ENCODE assay signal across 21 cellular contexts in genomic region chr3:40490916-40491315, GRCh38. TPM values are rescaled to one million over a fixed set of nuclear protein-coding genes. Genes with fewer than 3 reads are reported as not detected.
DNase-seq lines count a peak whose midpoint lies in the region; ATAC-seq and TF ChIP-seq lines count a peak whose summit lies in the region.
"Had no signal": no experiment of that assay in that cellular context is flagged by ENCODE, and none has a peak within 500 bp of the region (broad histone marks: within the 10 kb centered on the region; RNA-seq: fewer than 3 reads in every experiment).

No MANE protein-coding gene starts in this region.

- peaks cover 17% of the 10 kb centered on the region for H3K36me3 ChIP-seq in IMR-90 (ENCODE audit: control insufficient read depth, insufficient read depth, low read length)
- H3K36me3 ChIP-seq in fibroblast of lung (ENCODE audit: control insufficient read depth, insufficient read depth, low read length), result peaks cover 5% of the 10 kb centered on the region

- no peaks in the 10 kb centered on the region for H3K79me1 ChIP-seq in IMR-90 (ENCODE audit: low read depth in 1 of 2, low read length in 2 of 2)

- no peaks in the 10 kb centered on the region for H3K27me3 ChIP-seq in IMR-90 (ENCODE audit: control insufficient read depth, insufficient read depth, low read length)
- no peaks in the 10 kb centered on the region for H3K27me3 ChIP-seq in fibroblast of lung (ENCODE audit: control insufficient read depth, insufficient read depth, low read length)

- ATAC-seq in IMR-90 (ENCODE audit: low read depth), result no peak; the same call in 1 of the 2 replicates
- no peak for ATAC-seq in left ventricle myocardium superior
- no peak for ATAC-seq in activated CD8-positive, alpha-beta memory T cell treated with anti-CD3 and anti-CD28 coated beads, Interleukin-2, amount 10 ng/mL, durations not matched to agents 7 days and 5 days
- ATAC-seq in HG03045 (IDR thresholded peaks at IDR 0.05; ENCODE audit: unreplicated experiment), result no peak

- DNase-seq in IMR-90 (peak; percentile 54), astrocyte of the spinal cord (ENCODE audit: low read depth, low spot score) (peak; percentile 32), fibroblast of lung (ENCODE audit: low read depth in 2 of 2) (peak; percentile 10 to 25), myocyte (ENCODE audit: low read depth) (peak; percentile 18), left ventricle myocardium superior (no peak)
- DNase-seq in activated CD8-positive, alpha-beta memory T cell treated with anti-CD3 and anti-CD28 coated beads, Interleukin-2, amount 10 ng/mL, durations not matched to agents 7 days and 5 days, result no peak
- DNase-seq: GF-D8, H7, Kasumi-1, NCI-H1092, NCI-H1436, NCI-H1930, NCI-H2227 treated with DMSO at 0.1 percent for 48 hours, NCI-H510A treated with DMSO at 0.1 percent for 48 hours, NCI-H748 treated with DMSO at 0.1 percent for 48 hours, PC-9, SHP77 treated with DMSO at 0.1 percent for 48 hours had no signal

- H4K20me1 ChIP-seq in IMR-90 (ENCODE audit: insufficient read depth, low read length) (no peaks in the 10 kb centered on the region), fibroblast of lung (ENCODE audit: control insufficient read depth, extremely low read depth, insufficient read depth, low read length) (no peaks in the 10 kb centered on the region)

- no peaks in the 10 kb centered on the region for H3K9me1 ChIP-seq in IMR-90 (ENCODE audit: insufficient read depth, low read length)

- H3K18ac ChIP-seq in IMR-90 (ENCODE audit: low read depth, low read length), result no peak overlapping the region

- H2AFZ ChIP-seq in IMR-90 (replicated peaks; ENCODE audit: low read length, poor library complexity), result no peak overlapping the region
- no peak overlapping the region for H2AFZ ChIP-seq in fibroblast of lung (ENCODE audit: low read length)
- H2AFZ ChIP-seq: PC-9 had no signal

- in situ Hi-C loops in IMR-90 (cut with MboI; ENCODE audit: low sequenced_read_pairs), result no loop called here
- in situ Hi-C loops in astrocyte of the spinal cord (cut with HindIII; ENCODE audit: low sequenced_read_pairs), result no loop called here

- H4K91ac ChIP-seq in IMR-90 (ENCODE audit: insufficient read depth, low read depth, low read length), result no peak overlapping the region

- no peak overlapping the region for H4K8ac ChIP-seq in IMR-90 (ENCODE audit: low read depth in 2 of 2, low read length in 2 of 2)

- peaks cover 18% of the 10 kb centered on the region for H3K9me3 Mint-ChIP-seq in activated CD8-positive, alpha-beta memory T cell treated with anti-CD3 and anti-CD28 coated beads, Interleukin-2, amount 10 ng/mL, durations not matched to agents 7 days and 5 days (ENCODE audit: low read depth)

- H3K23ac ChIP-seq in IMR-90 (ENCODE audit: low read depth, low read length), result no peak overlapping the region

- no peaks in the 10 kb centered on the region for H3K79me2 ChIP-seq in fibroblast of lung (ENCODE audit: control insufficient read depth, insufficient read depth, low read length)

- no peak overlapping the region for H3K4ac ChIP-seq in IMR-90 (ENCODE audit: low read depth, low read length)

- no peak overlapping the region for H3K27ac ChIP-seq in IMR-90 (ENCODE audit: insufficient read depth, low read length)
- H3K27ac ChIP-seq in fibroblast of lung (ENCODE audit: insufficient read depth, low read length), result no peak overlapping the region
- H3K27ac ChIP-seq: C4-2B, PC-9, RWPE1, SK-N-MC had no signal

- H3K4me1 Mint-ChIP-seq in activated CD8-positive, alpha-beta memory T cell treated with anti-CD3 and anti-CD28 coated beads, Interleukin-2, amount 10 ng/mL, durations not matched to agents 7 days and 5 days, result no peaks in the 10 kb centered on the region

- no TSS peak for BruUV-seq in IMR-90 (replicated peaks; lab: Mats Ljungman, UMichigan)

- H4K5ac ChIP-seq in IMR-90 (ENCODE audit: low read depth, low read length), result no peak overlapping the region

- POLR2A ChIA-PET in IMR-90 (lab: Charles Lee; ENCODE audit: unreplicated experiment), result no interaction called here

- TF ChIP-seq RAD21 in IMR-90 (IDR thresholded peaks at IDR 0.05; ENCODE audit: low read length), result no peak

- H3K4me3 ChIP-seq in IMR-90 (ENCODE audit: insufficient read depth, low read depth, low read length) (no peak overlapping the region), astrocyte of the spinal cord (ENCODE audit: low read depth, low read length) (no peak overlapping the region), fibroblast of lung (replicated peaks in 1 of 4; ENCODE audit: control extremely low read depth in 1 of 4, insufficient read depth in 1 of 4, low read depth in 3 of 4, low read length in 4 of 4) (no peak overlapping the region)
- H3K4me3 ChIP-seq: PC-9, SK-N-MC had no signal

- H3K27me3 Mint-ChIP-seq in activated CD8-positive, alpha-beta memory T cell treated with anti-CD3 and anti-CD28 coated beads, Interleukin-2, amount 10 ng/mL, durations not matched to agents 7 days and 5 days, result no peaks in the 10 kb centered on the region

- H3K9ac ChIP-seq in IMR-90 (ENCODE audit: low read depth, low read length) (no peak overlapping the region), fibroblast of lung (ENCODE audit: insufficient read depth, low read length) (no peak overlapping the region)

- no peak overlapping the region for H3K14ac ChIP-seq in IMR-90 (replicated peaks; ENCODE audit: low read depth, low read length)

- H2BK120ac ChIP-seq in IMR-90 (ENCODE audit: low read depth, low read length), result no peak overlapping the region

- H3K4me2 ChIP-seq in IMR-90 (ENCODE audit: low read depth, low read length), result no peak overlapping the region
- H3K4me2 ChIP-seq in fibroblast of lung (ENCODE audit: extremely low read depth, insufficient read depth, low read length), result no peak overlapping the region
- H3K4me2 ChIP-seq: PC-9 had no signal

- H3K27ac Mint-ChIP-seq in activated CD8-positive, alpha-beta memory T cell treated with anti-CD3 and anti-CD28 coated beads, Interleukin-2, amount 10 ng/mL, durations not matched to agents 7 days and 5 days, result no peak overlapping the region

- H2BK20ac ChIP-seq in IMR-90 (ENCODE audit: low read depth, low read length), result no peak overlapping the region

- H3K4me1 ChIP-seq in IMR-90 (ENCODE audit: control insufficient read depth, insufficient read depth, low read length) (no peaks in the 10 kb centered on the region), fibroblast of lung (ENCODE audit: control insufficient read depth, extremely low read depth, insufficient read depth, low read length) (no peaks in the 10 kb centered on the region)

- no peak overlapping the region for H2AK5ac ChIP-seq in IMR-90 (ENCODE audit: low read depth, low read length)

- dilution Hi-C loops in IMR-90 (cut with HindIII; ENCODE audit: low sequenced_read_pairs, unreplicated experiment), result no loop called here

- H2BK5ac ChIP-seq in IMR-90 (ENCODE audit: low read depth, low read length, poor library complexity, severe bottlenecking), result no peak overlapping the region

- no peak overlapping the region for H2AK9ac ChIP-seq in IMR-90 (replicated peaks; ENCODE audit: low read depth, low read length, poor library complexity)

- no peak overlapping the region for H2BK15ac ChIP-seq in IMR-90 (ENCODE audit: low read depth, low read length)

- peaks cover 18% of the 10 kb centered on the region for H3K9me3 ChIP-seq in IMR-90 (ENCODE audit: control insufficient read depth, insufficient read depth, low read length)
- no peaks in the 10 kb centered on the region for H3K9me3 ChIP-seq in fibroblast of lung (ENCODE audit: control insufficient read depth, insufficient read depth, low read depth, low read length)

- H3K4me3 Mint-ChIP-seq in activated CD8-positive, alpha-beta memory T cell treated with anti-CD3 and anti-CD28 coated beads, Interleukin-2, amount 10 ng/mL, durations not matched to agents 7 days and 5 days, result no peak overlapping the region

- intact Hi-C loops in IMR-90 (cut with micrococcal nuclease), result no loop called here
- intact Hi-C loops in left ventricle myocardium superior (cut with micrococcal nuclease), result no loop called here

- H3K36me3 Mint-ChIP-seq in activated CD8-positive, alpha-beta memory T cell treated with anti-CD3 and anti-CD28 coated beads, Interleukin-2, amount 10 ng/mL, durations not matched to agents 7 days and 5 days, result peaks cover 39% of the 10 kb centered on the region

- WGBS in IMR-90 (ENCODE audit: extremely low coverage in 2 of 2, insufficient read length in 1 of 2), 2 experiments, result no CpG with 5 or more reads among the region's 5 CpGs

- H3K56ac ChIP-seq in IMR-90 (ENCODE audit: extremely low read depth, insufficient read depth, low read length), result no peak overlapping the region

- TF ChIP-seq CTCF in IMR-90 (conservative IDR thresholded peaks at IDR 0.05; ENCODE audit: low read depth, low read length) (no peak), astrocyte of the spinal cord (IDR thresholded peaks at IDR 0.05; ENCODE audit: low read depth, low read length) (no peak), fibroblast of lung (conservative IDR thresholded peaks at IDR 0.05 in 1 of 2, IDR thresholded peaks at IDR 0.05 in 1 of 2; ENCODE audit: low read depth in 1 of 2, low read length in 2 of 2) (no peak)

- CTCF ChIA-PET in IMR-90 (lab: Yijun Ruan, JAX), result no interaction called here
- CTCF ChIA-PET in activated CD8-positive, alpha-beta memory T cell treated with anti-CD3 and anti-CD28 coated beads, Interleukin-2, amount 10 ng/mL, durations not matched to agents 7 days and 5 days (lab: Charles Lee), result no interaction called here

- no peak for TF ChIP-seq POLR2A in IMR-90 (IDR thresholded peaks at IDR 0.05; ENCODE audit: low read depth, low read length)

RNA-seq across cellular contexts. Expression of gene ZNF619, which starts 14.0 kb away (rescaled TPM):
- total RNA-seq in IMR-90 (2012; rRNA removed), result 4.2 and 4.8 TPM in 2 replicates
- 1.9 and 2.0 TPM in 2 replicates for polyA plus RNA-seq in IMR-90 (2012; rRNA removed)
- 0.63 and 0.71 TPM in 2 replicates for polyA plus RNA-seq in IMR-90 (2012; cell fraction: cytosol; rRNA removed)
- 1.0 and 2.8 TPM in 2 replicates for polyA plus RNA-seq in IMR-90 (2012; cell fraction: nucleus; rRNA removed; ENCODE audit: low replicate concordance)
- total RNA-seq in fibroblast of lung, result 8.7 and 9.6 TPM in 2 replicates
- 3.2 and 4.2 TPM in 2 replicates for polyA plus RNA-seq in fibroblast of lung
- 1.7 and 2.5 TPM in 2 replicates for polyA plus RNA-seq in fibroblast of lung (2012)
- 1.9 and 3.8 TPM in 2 replicates for polyA minus RNA-seq in fibroblast of lung (ENCODE audit: low replicate concordance)
- 2.6 and 4.6 TPM in 2 replicates for total RNA-seq in myocyte
- 2.0 TPM for polyA plus RNA-seq in myocyte (2012)
- 4.3 TPM for total RNA-seq in left ventricle myocardium superior
- total RNA-seq in activated CD8-positive, alpha-beta memory T cell treated with anti-CD3 and anti-CD28 coated beads, Interleukin-2, amount 10 ng/mL, durations not matched to agents 7 days and 5 days, result 10 to 100 TPM; 10.1 to 11.0 TPM

RNA-seq across cellular contexts. Expression of gene ZNF620, which starts 14.9 kb away (rescaled TPM):
- total RNA-seq in IMR-90 (2012; rRNA removed) (0.72 and 0.83 TPM in 2 replicates), fibroblast of lung (1.3 and 1.5 TPM in 2 replicates), myocyte (0.37 and 1.1 TPM in 2 replicates), left ventricle myocardium superior (1.7 TPM)
- polyA plus RNA-seq in IMR-90 (2012; rRNA removed) (0.22 and 0.48 TPM in 2 replicates), fibroblast of lung (0.44 and 0.51 TPM in 2 replicates)
- polyA plus RNA-seq in IMR-90 (2012; cell fraction: cytosol; rRNA removed), result 0.21 and 0.22 TPM in 2 replicates
- 0.35 and 1.9 TPM in 2 replicates for polyA plus RNA-seq in IMR-90 (2012; cell fraction: nucleus; rRNA removed; ENCODE audit: low replicate concordance)
- 0.37 and 0.84 TPM in 2 replicates for polyA plus RNA-seq in fibroblast of lung (2012)
- not detected in 2 replicates for polyA minus RNA-seq in fibroblast of lung (ENCODE audit: low replicate concordance)
- 0.43 TPM for polyA plus RNA-seq in myocyte (2012)
- 1 to 10 TPM; 5.7 to 8.3 TPM for total RNA-seq in activated CD8-positive, alpha-beta memory T cell treated with anti-CD3 and anti-CD28 coated beads, Interleukin-2, amount 10 ng/mL, durations not matched to agents 7 days and 5 days

RNA-seq across cellular contexts. Expression of gene RPL14, which starts 33.8 kb away (rescaled TPM):
- total RNA-seq in IMR-90 (2012; rRNA removed) (142 and 185 TPM in 2 replicates), fibroblast of lung (314 and 493 TPM in 2 replicates), myocyte (190 and 240 TPM in 2 replicates), left ventricle myocardium superior (1,099 TPM)
- polyA plus RNA-seq in IMR-90 (2012; rRNA removed) (461 and 492 TPM in 2 replicates), fibroblast of lung (658 and 704 TPM in 2 replicates)
- polyA plus RNA-seq in IMR-90 (2012; cell fraction: cytosol; rRNA removed), result 116 and 189 TPM in 2 replicates
- 44.3 and 165 TPM in 2 replicates for polyA plus RNA-seq in IMR-90 (2012; cell fraction: nucleus; rRNA removed; ENCODE audit: low replicate concordance)
- polyA plus RNA-seq in fibroblast of lung (2012), result 1,264 and 1,271 TPM in 2 replicates
- 239 and 294 TPM in 2 replicates for polyA minus RNA-seq in fibroblast of lung (ENCODE audit: low replicate concordance)
- polyA plus RNA-seq in myocyte (2012), result 543 TPM
- total RNA-seq in activated CD8-positive, alpha-beta memory T cell treated with anti-CD3 and anti-CD28 coated beads, Interleukin-2, amount 10 ng/mL, durations not matched to agents 7 days and 5 days, result 1,000 to 10,000 TPM; 1,755 to 2,066 TPM

RNA-seq across cellular contexts. Expression of gene ZNF621, which starts 33.8 kb away (rescaled TPM):
- total RNA-seq in IMR-90 (2012; rRNA removed), result 7.3 and 9.4 TPM in 2 replicates
- 6.8 and 8.3 TPM in 2 replicates for polyA plus RNA-seq in IMR-90 (2012; rRNA removed)
- polyA plus RNA-seq in IMR-90 (2012; cell fraction: cytosol; rRNA removed), result 2.5 TPM in 2 replicates
- 5.8 and 25.4 TPM in 2 replicates for polyA plus RNA-seq in IMR-90 (2012; cell fraction: nucleus; rRNA removed; ENCODE audit: low replicate concordance)
- 14.6 and 23.3 TPM in 2 replicates for total RNA-seq in fibroblast of lung
- polyA plus RNA-seq in fibroblast of lung, result 18.8 and 23.1 TPM in 2 replicates
- 11.8 and 14.3 TPM in 2 replicates for polyA plus RNA-seq in fibroblast of lung (2012)
- 18.0 and 25.6 TPM in 2 replicates for polyA minus RNA-seq in fibroblast of lung (ENCODE audit: low replicate concordance)
- 8.7 and 10.0 TPM in 2 replicates for total RNA-seq in myocyte
- polyA plus RNA-seq in myocyte (2012), result 12.4 TPM
- total RNA-seq in left ventricle myocardium superior, result 8.6 TPM
- 10 to 100 TPM; 23.1 to 25.3 TPM for total RNA-seq in activated CD8-positive, alpha-beta memory T cell treated with anti-CD3 and anti-CD28 coated beads, Interleukin-2, amount 10 ng/mL, durations not matched to agents 7 days and 5 days

Comparison
In these comparisons a context has a peak if more than half of its experiments do, and no peak if none do; other contexts are left out.
1. DNase-seq: peak in IMR-90 (single experiment), astrocyte of the spinal cord (single experiment), fibroblast of lung (2 of 2) and myocyte (single experiment); none in left ventricle myocardium superior (single experiment) and activated CD8-positive, alpha-beta memory T cell treated with anti-CD3 and anti-CD28 coated beads, Interleukin-2, amount 10 ng/mL, durations not matched to agents 7 days and 5 days (single experiment).